ENCODE assay signal across 23 cellular contexts in genomic region chr4:168859100-168859499, GRCh38.
DNase-seq lines count a peak whose midpoint lies in the region; ATAC-seq and TF ChIP-seq lines count a peak whose summit lies in the region.
"Had no signal": no experiment of that assay in that cellular context is flagged by ENCODE, and none has a peak within 500 bp of the region (broad histone marks: within the 10 kb centered on the region; RNA-seq: fewer than 3 reads in every experiment).

No MANE protein-coding gene starts in this region.

- H3K36me3 ChIP-seq in left ventricle myocardium inferior (peaks cover 16% of the 10 kb centered on the region), muscle layer of colon (ENCODE audit: insufficient read depth, low read length) (peaks cover 23% of the 10 kb centered on the region), stomach (peaks cover 0 to 24% (median 3%) of the 10 kb centered on the region in 4 donors)
- H3K36me3 ChIP-seq: BE2C, gastrocnemius medialis had no signal

- ATAC-seq in left ventricle myocardium superior: no peak
- no peak for ATAC-seq in HG02938 (IDR thresholded peaks at IDR 0.05; ENCODE audit: unreplicated experiment)
- ATAC-seq: activated CD4-positive, alpha-beta T cell treated with anti-CD3 and anti-CD28 coated beads for 36 hours; activated T-cell treated with anti-CD3 and anti-CD28 coated beads, Interleukin-2, amount 50 U/mL, for 72 hours; esophagus mucosa; gastrocnemius medialis; left colon had no signal

- TF ChIP-seq EP300 in stomach (IDR thresholded peaks at IDR 0.05): no peak

- no peak for TF ChIP-seq POLR2A in stomach (IDR thresholded peaks at IDR 0.05)

- no peak overlapping the region for H3K9ac ChIP-seq in muscle layer of colon (ENCODE audit: low read length)

- 78 to 89% (median 83%) methylated on average over 7 of the region's 7 CpGs for WGBS in stomach, 5 donors

- in situ Hi-C loops in GM13976 (cut with MboI; ENCODE audit: low sequenced_read_pairs, unreplicated experiment): no loop called here

- intact Hi-C loops in left ventricle myocardium inferior (cut with micrococcal nuclease): no loop called here
- intact Hi-C loops in left ventricle myocardium superior (cut with micrococcal nuclease): no loop called here
- intact Hi-C loops in stomach (cut with DNase I; ENCODE audit: low total_unique reads): no loop called here
- intact Hi-C loops in posterior vena cava (cut with DNase I): no loop called here

- TF ChIP-seq CTCF in left ventricle myocardium inferior (IDR thresholded peaks at IDR 0.05; ENCODE audit: borderline replicate concordance): no peak
- TF ChIP-seq CTCF in stomach (IDR thresholded peaks at IDR 0.05): no peak
- TF ChIP-seq CTCF in GM13976 (IDR thresholded peaks at IDR 0.05; ENCODE audit: borderline replicate concordance, control extremely low read depth, extremely low read depth, insufficient read depth, missing control alignments): no peak

- no peak for DNase-seq in left ventricle myocardium inferior
- DNase-seq in left ventricle myocardium superior: no peak
- DNase-seq in stomach: no peak
- DNase-seq in activated naive CD4-positive, alpha-beta T cell treated with Interleukin-2 at 50 U/mL for 16 hours: no peak
- no peak for DNase-seq in posterior vena cava (ENCODE audit: low spot score)
- no peak for DNase-seq in GM13976 (ENCODE audit: low spot score)
- DNase-seq: activated CD4-positive, alpha-beta T cell treated with anti-CD3 and anti-CD28 coated beads for 36 hours; activated naive CD4-positive, alpha-beta T cell treated with anti-CD3 and anti-CD28 coated beads, Interleukin-2, amount 50 U/mL, for 16 hours; activated T-cell treated with anti-CD3 and anti-CD28 coated beads, Interleukin-2, amount 50 U/mL, for 72 hours; BE2C; DMS53; effector CD8-positive, alpha-beta T cell; gastrocnemius medialis; GDM1; HCEC 1CT; left colon; NCI-H1436 treated with DMSO at 0.1 percent for 48 hours; NCI-H510A; NK-92 treated with Interleukin-12 subunit alpha and Interleukin-12 subunit beta, amount 100 ng/mL, for 24 hours; SIG-M5 had no signal

- H3K4me1 ChIP-seq in left ventricle myocardium inferior (peaks cover 96% of the 10 kb centered on the region), muscle layer of colon (ENCODE audit: insufficient read depth, low read length) (peaks cover 90% of the 10 kb centered on the region), stomach (peaks cover 9 to 75% (median 43%) of the 10 kb centered on the region in 4 donors)
- H3K4me1 ChIP-seq: BE2C had no signal

- H3K27me3 ChIP-seq in left ventricle myocardium inferior (ENCODE audit: low read depth): no peaks in the 10 kb centered on the region
- H3K27me3 ChIP-seq in muscle layer of colon (ENCODE audit: control insufficient read depth in 1 of 2, insufficient read depth in 2 of 2, low read length in 2 of 2): no peaks in the 10 kb centered on the region
- no peaks in the 10 kb centered on the region for H3K27me3 ChIP-seq in stomach
- H3K27me3 ChIP-seq: BE2C, gastrocnemius medialis had no signal

- H3K27ac ChIP-seq in left ventricle myocardium inferior (replicated peaks): peak overlapping the region; percentile 86
- H3K27ac ChIP-seq in muscle layer of colon (ENCODE audit: low read depth, low read length): peak overlapping the region; percentile 41
- peak overlapping the region in 4 of 5 donors; percentile 18 to 96 (median 72) for H3K27ac ChIP-seq in stomach

- H3K9me3 ChIP-seq in left ventricle myocardium inferior (replicated peaks) (no peaks in the 10 kb centered on the region), muscle layer of colon (ENCODE audit: low read length) (no peaks in the 10 kb centered on the region), stomach (no peaks in the 10 kb centered on the region)
- H3K9me3 ChIP-seq: BE2C, gastrocnemius medialis had no signal

- H3K4me3 ChIP-seq in left ventricle myocardium inferior: no peak overlapping the region
- H3K4me3 ChIP-seq in muscle layer of colon (ENCODE audit: low read depth in 1 of 2, low read length in 2 of 2): no peak overlapping the region
- no peak overlapping the region for H3K4me3 ChIP-seq in stomach
- H3K4me3 ChIP-seq: gastrocnemius medialis had no signal
